10 cellular contexts compared by ENCODE assay signal in genomic region chr9:131255731-131256197, GRCh38. TPM values are rescaled to one million over a fixed set of nuclear protein-coding genes. Genes with fewer than 3 reads are reported as not detected.
A peak's percentile ranks its signal among the peaks of the same experiment; 100 is the strongest.
DNase-seq lines count a peak whose midpoint lies in the region; ATAC-seq, FAIRE-seq and TF ChIP-seq lines count a peak whose summit lies in the region.
"Had no signal": no experiment of that assay in that cellular context is flagged by ENCODE, and none has a peak within 500 bp of the region (broad histone marks: within the 10 kb centered on the region; RNA-seq: fewer than 3 reads in every experiment).

No MANE protein-coding gene starts in this region.

- H3K27ac ChIP-seq in OCI-LY7 (ENCODE audit: low read depth, low read length, poor library complexity, severe bottlenecking) (peak overlapping the region; percentile 94), esophagus muscularis mucosa (replicated peaks in 1 of 4) (peak overlapping the region; percentile 7 to 65 (median 60)), gastrocnemius medialis (peak overlapping the region; percentile 85 to 95 (median 90)), foreskin keratinocyte (no peak overlapping the region)

- POLR2A ChIA-PET in OCI-LY7 (lab: Charles Lee) = interaction anchor here (2.2 to 6.9 kb wide), 3 partner anchors 8 to 17 kb away, joined by 6 to 132 read pairs (median 11); partner anchors contain the start of gene FAM78A

- TF ChIP-seq POLR2A in esophagus muscularis mucosa (IDR thresholded peaks at IDR 0.05; ENCODE audit: low read depth) (no peak), gastrocnemius medialis (IDR thresholded peaks at IDR 0.05) (no peak)

- CTCF ChIA-PET in OCI-LY7 (lab: Charles Lee; ENCODE audit: unreplicated experiment) = interaction anchor here (1.1 kb wide), 1 partner anchor 19 kb away, joined by 4 read pairs; no protein-coding TSS in a partner anchor

- peak overlapping the region; percentile 71 for H3K4me2 ChIP-seq in OCI-LY7 (ENCODE audit: low read length)

- no peak overlapping the region for H2AFZ ChIP-seq in OCI-LY7 (ENCODE audit: low read length)

- no peak for TF ChIP-seq CTCF in GM12864 (IDR thresholded peaks at IDR 0.05; ENCODE audit: low read depth, low read length, missing control alignments)
- no peak for TF ChIP-seq CTCF in OCI-LY7 (conservative IDR thresholded peaks at IDR 0.05; ENCODE audit: low read length)
- no peak for TF ChIP-seq CTCF in esophagus muscularis mucosa (IDR thresholded peaks at IDR 0.05)
- TF ChIP-seq CTCF in gastrocnemius medialis (IDR thresholded peaks at IDR 0.05 in 4 of 5, conservative IDR thresholded peaks at IDR 0.05 in 1 of 5) = no peak
- TF ChIP-seq CTCF in foreskin keratinocyte (conservative IDR thresholded peaks at IDR 0.05) = no peak

- BruUV-seq in OCI-LY7 (replicated peaks; lab: Mats Ljungman, UMichigan) = TSS peak; percentile 73

- no peak for TF ChIP-seq EP300 in esophagus muscularis mucosa (IDR thresholded peaks at IDR 0.05)

- no peak for FAIRE-seq in urothelium cell line (lab: Jason Lieb, UNC)
- FAIRE-seq: bronchial epithelial cell had no signal

- H3K9me3 ChIP-seq in OCI-LY7 (ENCODE audit: low read length) (no peaks in the 10 kb centered on the region), esophagus muscularis mucosa (no peaks in the 10 kb centered on the region), gastrocnemius medialis (no peaks in the 10 kb centered on the region)
- H3K9me3 ChIP-seq: mucosa of descending colon had no signal

- 78% methylated on average over 7 of the region's 7 CpGs for WGBS in esophagus muscularis mucosa

- ATAC-seq in gastrocnemius medialis (peak; percentile 64 to 68), foreskin keratinocyte (no peak)

- peaks cover 34% of the 10 kb centered on the region for H3K36me3 ChIP-seq in OCI-LY7 (ENCODE audit: insufficient read depth, low read length)
- peaks cover 0 to 25% (median 14%) of the 10 kb centered on the region in 4 donors for H3K36me3 ChIP-seq in esophagus muscularis mucosa
- H3K36me3 ChIP-seq in gastrocnemius medialis = peaks cover 0 to 14% of the 10 kb centered on the region in 2 donors

- in situ Hi-C loops in gastrocnemius medialis (cut with MboI; ENCODE audit: low sequenced_read_pairs in 4 of 4) = no loop called here

- H3K27me3 ChIP-seq in esophagus muscularis mucosa (no peaks in the 10 kb centered on the region), gastrocnemius medialis (no peaks in the 10 kb centered on the region), foreskin keratinocyte (peaks cover 6% of the 10 kb centered on the region)

- no peaks in the 10 kb centered on the region for H3K9me2 ChIP-seq in OCI-LY7 (ENCODE audit: insufficient read depth, low read length)

- H3K4me1 ChIP-seq in OCI-LY7 (ENCODE audit: insufficient read depth, low read length, poor library complexity, severe bottlenecking) (peaks cover 58% of the 10 kb centered on the region), esophagus muscularis mucosa (peaks cover 15 to 35% (median 23%) of the 10 kb centered on the region in 4 donors), gastrocnemius medialis (peaks cover 27 to 38% of the 10 kb centered on the region in 2 donors), foreskin keratinocyte (no peaks in the 10 kb centered on the region)

- DNase-seq in GM12864 (ENCODE audit: low read depth) (no peak), OCI-LY7 (ENCODE audit: low spot score) (no peak), esophagus muscularis mucosa (ENCODE audit: extremely low spot score) (no peak), gastrocnemius medialis (peak; percentile 65 to 67), foreskin keratinocyte (no peak), urothelium cell line (ENCODE audit: low spot score) (no peak), NCI-H2227 (lab: John Stamatoyannopoulos, UW; ENCODE audit: unreplicated experiment) (no peak), NCI-H2107 treated with DMSO at 0.1 percent for 48 hours (lab: John Stamatoyannopoulos, UW; ENCODE audit: unreplicated experiment) (no peak)

- H3K79me2 ChIP-seq in OCI-LY7 (ENCODE audit: insufficient read depth, low read depth, low read length) = no peaks in the 10 kb centered on the region

- H4K20me1 ChIP-seq in OCI-LY7 (ENCODE audit: insufficient read depth, low read length) = no peaks in the 10 kb centered on the region

- peak overlapping the region; percentile 37 for H3K4me3 ChIP-seq in GM12864 (ENCODE audit: low read depth, low read length)
- peak overlapping the region; percentile 66 for H3K4me3 ChIP-seq in OCI-LY7 (ENCODE audit: low read depth, low read length, poor library complexity, severe bottlenecking)
- no peak overlapping the region for H3K4me3 ChIP-seq in esophagus muscularis mucosa
- peak overlapping the region in 2 of 4 donors; percentile 23 to 29 for H3K4me3 ChIP-seq in gastrocnemius medialis
- H3K4me3 ChIP-seq: mucosa of descending colon had no signal

- intact Hi-C loops in OCI-LY7 (cut with micrococcal nuclease; ENCODE audit: unreplicated experiment) (loop anchor here (1.0 kb wide), 2 partner anchors 14 to 20 kb away; no protein-coding TSS in a partner anchor), esophagus muscularis mucosa (cut with DNase I) (no loop called here), gastrocnemius medialis (cut with DNase I; ENCODE audit: low total_unique reads) (no loop called here)

RNA-seq across cellular contexts. Expression of gene FAM78A, which starts 20.5 kb away (rescaled TPM):
- 17.8 and 25.0 TPM in 2 replicates for total RNA-seq in OCI-LY7 (2014; rRNA removed; shearing (Covaris generic))
- total RNA-seq in OCI-LY7 (2022) = 35.0 and 38.4 TPM in 2 replicates
- 1 to 10 TPM; 1.7 to 4.0 (median 3.3) TPM for total RNA-seq in esophagus muscularis mucosa
- total RNA-seq in gastrocnemius medialis = 10 to 100 TPM in 2 of 4 donors, 1 to 10 TPM in 2; 3.6 to 16.0 (median 10.1) TPM
- 0.27 and 0.32 TPM in 2 replicates for total RNA-seq in foreskin keratinocyte
- polyA plus RNA-seq in foreskin keratinocyte = 0.22 and 0.44 TPM in 2 replicates

RNA-seq across cellular contexts. Expression of gene PLPP7, which starts 33.8 kb away (rescaled TPM):
- 0.16 and 0.46 TPM in 2 replicates for total RNA-seq in OCI-LY7 (2014; rRNA removed; shearing (Covaris generic))
- total RNA-seq in OCI-LY7 (2022) (0.11 and 0.28 TPM in 2 replicates), esophagus muscularis mucosa (10 to 100 TPM; 11.4 to 22.5 (median 14.4) TPM), gastrocnemius medialis (100 to 1,000 TPM; 110 to 395 (median 184) TPM), foreskin keratinocyte (not detected in 2 replicates)
- polyA plus RNA-seq in foreskin keratinocyte = not detected in 2 replicates
- total RNA-seq: bronchial epithelial cell had no signal

Comparison
In these comparisons a context has a peak if more than half of its experiments do, and no peak if none do; other contexts are left out.
1. DNase-seq: peak in gastrocnemius medialis (2 of 2); none in GM12864 (single experiment), OCI-LY7 (single experiment), esophagus muscularis mucosa (single experiment), foreskin keratinocyte (0 of 2), urothelium cell line (single experiment), NCI-H2227 (single experiment) and NCI-H2107 treated with DMSO at 0.1 percent for 48 hours (single experiment).
2. H3K4me3 ChIP-seq: peak in GM12864 (single experiment) and OCI-LY7 (single experiment); none in esophagus muscularis mucosa (0 of 4).
3. RNA of gene PLPP7, which starts 33.8 kb away (total RNA-seq): 110 to 395 TPM in gastrocnemius medialis and 11.4 to 22.5 TPM in esophagus muscularis mucosa; 0.11 to 0.46 TPM in OCI-LY7 and not detected in foreskin keratinocyte; every median in the first group is over 4 times any median in the second.